In genomic region chr16:31016018-31016417, GRCh38 we compare ENCODE assay signal across 1 cellular context.
TF ChIP-seq lines count a peak whose summit lies in the region.

No MANE protein-coding gene starts in this region.

TF ChIP-seq in H1, 55 proteins besides CTCF, POLR2A, EP300 and RAD21:
- TF ChIP-seq FOSL1 (IDR thresholded peaks at IDR 0.05; ENCODE audit: insufficient read depth, low read depth, low read length), result no peak
- TF ChIP-seq HDAC6 (IDR thresholded peaks at IDR 0.05; ENCODE audit: low read depth, low read length), result no peak
- TF ChIP-seq CEBPB (IDR thresholded peaks at IDR 0.05; ENCODE audit: low read depth, low read length), result no peak
- TF ChIP-seq CBX5 (IDR thresholded peaks at IDR 0.05; ENCODE audit: low read depth, low read length), result no peak
- TF ChIP-seq, protein P1, sequence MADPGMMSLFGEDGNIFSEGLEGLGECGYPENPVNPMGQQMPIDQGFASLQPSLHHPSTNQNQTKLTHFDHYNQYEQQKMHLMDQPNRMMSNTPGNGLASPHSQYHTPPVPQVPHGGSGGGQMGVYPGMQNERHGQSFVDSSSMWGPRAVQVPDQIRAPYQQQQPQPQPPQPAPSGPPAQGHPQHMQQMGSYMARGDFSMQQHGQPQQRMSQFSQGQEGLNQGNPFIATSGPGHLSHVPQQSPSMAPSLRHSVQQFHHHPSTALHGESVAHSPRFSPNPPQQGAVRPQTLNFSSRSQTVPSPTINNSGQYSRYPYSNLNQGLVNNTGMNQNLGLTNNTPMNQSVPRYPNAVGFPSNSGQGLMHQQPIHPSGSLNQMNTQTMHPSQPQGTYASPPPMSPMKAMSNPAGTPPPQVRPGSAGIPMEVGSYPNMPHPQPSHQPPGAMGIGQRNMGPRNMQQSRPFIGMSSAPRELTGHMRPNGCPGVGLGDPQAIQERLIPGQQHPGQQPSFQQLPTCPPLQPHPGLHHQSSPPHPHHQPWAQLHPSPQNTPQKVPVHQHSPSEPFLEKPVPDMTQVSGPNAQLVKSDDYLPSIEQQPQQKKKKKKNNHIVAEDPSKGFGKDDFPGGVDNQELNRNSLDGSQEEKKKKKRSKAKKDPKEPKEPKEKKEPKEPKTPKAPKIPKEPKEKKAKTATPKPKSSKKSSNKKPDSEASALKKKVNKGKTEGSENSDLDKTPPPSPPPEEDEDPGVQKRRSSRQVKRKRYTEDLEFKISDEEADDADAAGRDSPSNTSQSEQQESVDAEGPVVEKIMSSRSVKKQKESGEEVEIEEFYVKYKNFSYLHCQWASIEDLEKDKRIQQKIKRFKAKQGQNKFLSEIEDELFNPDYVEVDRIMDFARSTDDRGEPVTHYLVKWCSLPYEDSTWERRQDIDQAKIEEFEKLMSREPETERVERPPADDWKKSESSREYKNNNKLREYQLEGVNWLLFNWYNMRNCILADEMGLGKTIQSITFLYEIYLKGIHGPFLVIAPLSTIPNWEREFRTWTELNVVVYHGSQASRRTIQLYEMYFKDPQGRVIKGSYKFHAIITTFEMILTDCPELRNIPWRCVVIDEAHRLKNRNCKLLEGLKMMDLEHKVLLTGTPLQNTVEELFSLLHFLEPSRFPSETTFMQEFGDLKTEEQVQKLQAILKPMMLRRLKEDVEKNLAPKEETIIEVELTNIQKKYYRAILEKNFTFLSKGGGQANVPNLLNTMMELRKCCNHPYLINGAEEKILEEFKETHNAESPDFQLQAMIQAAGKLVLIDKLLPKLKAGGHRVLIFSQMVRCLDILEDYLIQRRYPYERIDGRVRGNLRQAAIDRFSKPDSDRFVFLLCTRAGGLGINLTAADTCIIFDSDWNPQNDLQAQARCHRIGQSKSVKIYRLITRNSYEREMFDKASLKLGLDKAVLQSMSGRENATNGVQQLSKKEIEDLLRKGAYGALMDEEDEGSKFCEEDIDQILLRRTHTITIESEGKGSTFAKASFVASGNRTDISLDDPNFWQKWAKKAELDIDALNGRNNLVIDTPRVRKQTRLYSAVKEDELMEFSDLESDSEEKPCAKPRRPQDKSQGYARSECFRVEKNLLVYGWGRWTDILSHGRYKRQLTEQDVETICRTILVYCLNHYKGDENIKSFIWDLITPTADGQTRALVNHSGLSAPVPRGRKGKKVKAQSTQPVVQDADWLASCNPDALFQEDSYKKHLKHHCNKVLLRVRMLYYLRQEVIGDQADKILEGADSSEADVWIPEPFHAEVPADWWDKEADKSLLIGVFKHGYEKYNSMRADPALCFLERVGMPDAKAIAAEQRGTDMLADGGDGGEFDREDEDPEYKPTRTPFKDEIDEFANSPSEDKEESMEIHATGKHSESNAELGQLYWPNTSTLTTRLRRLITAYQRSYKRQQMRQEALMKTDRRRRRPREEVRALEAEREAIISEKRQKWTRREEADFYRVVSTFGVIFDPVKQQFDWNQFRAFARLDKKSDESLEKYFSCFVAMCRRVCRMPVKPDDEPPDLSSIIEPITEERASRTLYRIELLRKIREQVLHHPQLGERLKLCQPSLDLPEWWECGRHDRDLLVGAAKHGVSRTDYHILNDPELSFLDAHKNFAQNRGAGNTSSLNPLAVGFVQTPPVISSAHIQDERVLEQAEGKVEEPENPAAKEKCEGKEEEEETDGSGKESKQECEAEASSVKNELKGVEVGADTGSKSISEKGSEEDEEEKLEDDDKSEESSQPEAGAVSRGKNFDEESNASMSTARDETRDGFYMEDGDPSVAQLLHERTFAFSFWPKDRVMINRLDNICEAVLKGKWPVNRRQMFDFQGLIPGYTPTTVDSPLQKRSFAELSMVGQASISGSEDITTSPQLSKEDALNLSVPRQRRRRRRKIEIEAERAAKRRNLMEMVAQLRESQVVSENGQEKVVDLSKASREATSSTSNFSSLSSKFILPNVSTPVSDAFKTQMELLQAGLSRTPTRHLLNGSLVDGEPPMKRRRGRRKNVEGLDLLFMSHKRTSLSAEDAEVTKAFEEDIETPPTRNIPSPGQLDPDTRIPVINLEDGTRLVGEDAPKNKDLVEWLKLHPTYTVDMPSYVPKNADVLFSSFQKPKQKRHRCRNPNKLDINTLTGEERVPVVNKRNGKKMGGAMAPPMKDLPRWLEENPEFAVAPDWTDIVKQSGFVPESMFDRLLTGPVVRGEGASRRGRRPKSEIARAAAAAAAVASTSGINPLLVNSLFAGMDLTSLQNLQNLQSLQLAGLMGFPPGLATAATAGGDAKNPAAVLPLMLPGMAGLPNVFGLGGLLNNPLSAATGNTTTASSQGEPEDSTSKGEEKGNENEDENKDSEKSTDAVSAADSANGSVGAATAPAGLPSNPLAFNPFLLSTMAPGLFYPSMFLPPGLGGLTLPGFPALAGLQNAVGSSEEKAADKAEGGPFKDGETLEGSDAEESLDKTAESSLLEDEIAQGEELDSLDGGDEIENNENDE (IDR thresholded peaks at IDR 0.05; ENCODE audit: insufficient replicate concordance, low read length), result no peak
- TF ChIP-seq JUN (IDR thresholded peaks at IDR 0.05; ENCODE audit: low read depth, low read length), result no peak
- no peak for TF ChIP-seq POU5F1 (IDR thresholded peaks at IDR 0.05; ENCODE audit: low read depth, low read length)
- no peak for TF ChIP-seq RFX5 (IDR thresholded peaks at IDR 0.05; ENCODE audit: borderline replicate concordance, low read depth, low read length)
- no peak for TF ChIP-seq ZNF274 (IDR thresholded peaks at IDR 0.05; ENCODE audit: borderline replicate concordance, extremely low read depth, low read length)
- no peak for TF ChIP-seq TBP (IDR thresholded peaks at IDR 0.05; ENCODE audit: low read depth, low read length)
- no peak for TF ChIP-seq BCL11A (IDR thresholded peaks at IDR 0.05; ENCODE audit: low read depth in 2 of 2, low read length in 2 of 2)
- TF ChIP-seq, protein P2, sequence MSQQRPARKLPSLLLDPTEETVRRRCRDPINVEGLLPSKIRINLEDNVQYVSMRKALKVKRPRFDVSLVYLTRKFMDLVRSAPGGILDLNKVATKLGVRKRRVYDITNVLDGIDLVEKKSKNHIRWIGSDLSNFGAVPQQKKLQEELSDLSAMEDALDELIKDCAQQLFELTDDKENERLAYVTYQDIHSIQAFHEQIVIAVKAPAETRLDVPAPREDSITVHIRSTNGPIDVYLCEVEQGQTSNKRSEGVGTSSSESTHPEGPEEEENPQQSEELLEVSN (IDR thresholded peaks at IDR 0.05), result no peak
- no peak for TF ChIP-seq CTBP2 (IDR thresholded peaks at IDR 0.05; ENCODE audit: borderline replicate concordance, insufficient read depth, insufficient read length, low read length)
- no peak for TF ChIP-seq KDM1A (IDR thresholded peaks at IDR 0.05; ENCODE audit: borderline replicate concordance, low read length)
- no peak for TF ChIP-seq POLR2AphosphoS5 (IDR thresholded peaks at IDR 0.05; ENCODE audit: low read depth, low read length)
- no peak for TF ChIP-seq SUZ12 (IDR thresholded peaks at IDR 0.05; ENCODE audit: low read length)
- no peak for TF ChIP-seq HDAC2 (IDR thresholded peaks at IDR 0.05; ENCODE audit: borderline replicate concordance in 1 of 2, low read depth in 2 of 2, low read length in 2 of 2)
